Comparison of ENCODE assay signal across 17 cellular contexts in the genomic region with DNA sequence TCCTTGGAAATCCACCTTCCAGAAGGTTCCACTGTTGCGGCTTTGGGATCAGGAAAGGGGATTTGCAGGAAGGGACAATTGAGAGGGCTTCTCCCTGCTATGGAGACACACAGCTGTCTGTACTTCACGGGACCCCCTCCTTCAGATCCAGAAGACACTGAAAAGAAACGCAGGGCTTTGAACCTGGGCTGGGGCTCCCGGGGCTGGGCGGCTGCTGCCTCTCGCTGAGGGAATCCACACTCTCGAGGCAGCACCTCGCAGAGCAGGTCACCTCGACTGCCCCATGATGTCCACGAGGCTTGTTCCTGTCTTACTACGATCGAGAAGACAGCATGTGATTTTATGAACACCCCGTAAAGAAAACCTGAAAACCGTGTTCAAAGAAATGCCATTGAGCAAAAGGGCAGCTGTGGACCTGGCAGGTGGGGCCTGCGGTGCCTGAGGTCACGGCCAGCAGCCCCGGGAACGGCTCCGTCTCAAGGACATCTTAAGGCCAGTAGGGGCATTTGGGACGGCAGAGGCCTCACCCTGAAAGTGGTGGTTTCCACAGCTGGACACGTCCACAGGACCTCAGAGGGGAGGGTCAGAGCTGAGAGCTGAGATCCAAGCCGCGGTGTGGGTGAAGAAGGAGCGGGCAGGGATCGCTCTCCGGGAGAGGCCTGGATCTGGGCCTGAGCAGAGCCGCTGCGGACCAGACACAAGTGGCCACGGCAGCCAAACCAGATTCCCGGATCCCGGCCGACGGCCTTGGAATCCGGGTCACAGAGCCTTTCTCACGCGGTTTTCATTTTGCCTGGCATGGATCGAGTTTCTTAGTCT.
"Had no signal": no experiment of that assay in that cellular context is flagged by ENCODE, and none has a peak within 500 bp of the region (broad histone marks: within the 10 kb centered on the region; RNA-seq: fewer than 3 reads in every experiment).

No MANE protein-coding gene starts in this region.

- H3K4me2 ChIP-seq: smooth muscle cell had no signal

- H3K36me3 Mint-ChIP-seq: activated naive CD8-positive, alpha-beta T cell treated with anti-CD3 and anti-CD28 coated beads for 36 hours; immature natural killer cell had no signal

- H3K9ac ChIP-seq: parathyroid adenoma had no signal

- H2AFZ ChIP-seq: parathyroid adenoma had no signal

- H3K4me3 ChIP-seq: breast epithelium, esophagus squamous epithelium, left ventricle myocardium inferior, right atrium auricular region, smooth muscle cell, tibial nerve had no signal

- H3K27me3 ChIP-seq: right atrium auricular region had no signal

- H3K36me3 ChIP-seq: breast epithelium, esophagus squamous epithelium, left ventricle myocardium inferior, right atrium auricular region, tibial nerve, WERI-Rb-1 had no signal

- H3K4me3 Mint-ChIP-seq: activated CD4-positive, alpha-beta T cell treated with anti-CD3 and anti-CD28 coated beads for 36 hours; activated CD8-positive, alpha-beta T cell treated with anti-CD3 and anti-CD28 coated beads for 36 hours; activated naive CD8-positive, alpha-beta T cell treated with anti-CD3 and anti-CD28 coated beads for 36 hours; activated T-helper 17 cell treated with anti-CD3 and anti-CD28 coated beads, Interleukin-2, amount 50 U/mL, for 72 hours; immature natural killer cell; nephron progenitor cell; stimulated activated effector memory CD8-positive, alpha-beta T cell treated with anti-CD3 and anti-CD28 coated beads, Interleukin-12 subunit alpha, Interleukin-12 subunit beta, amount 100 ng/mL, for 72 hours had no signal

- H3K4me1 ChIP-seq: breast epithelium, esophagus squamous epithelium, foreskin keratinocyte, left ventricle myocardium inferior, parathyroid adenoma, right atrium auricular region had no signal

- H3K27me3 Mint-ChIP-seq: activated CD8-positive, alpha-beta T cell treated with anti-CD3 and anti-CD28 coated beads for 36 hours had no signal

- ATAC-seq: activated CD4-positive, alpha-beta T cell treated with anti-CD3 and anti-CD28 coated beads for 36 hours; activated CD8-positive, alpha-beta T cell treated with anti-CD3 and anti-CD28 coated beads for 36 hours; activated T-helper 17 cell treated with anti-CD3 and anti-CD28 coated beads, Interleukin-2, amount 50 U/mL, for 72 hours; foreskin keratinocyte; stimulated activated effector memory CD8-positive, alpha-beta T cell treated with anti-CD3 and anti-CD28 coated beads, Interleukin-12 subunit alpha, Interleukin-12 subunit beta, amount 100 ng/mL, for 72 hours had no signal

- H3K27ac Mint-ChIP-seq: activated CD4-positive, alpha-beta T cell treated with anti-CD3 and anti-CD28 coated beads for 36 hours; activated CD8-positive, alpha-beta T cell treated with anti-CD3 and anti-CD28 coated beads for 36 hours; activated naive CD8-positive, alpha-beta T cell treated with anti-CD3 and anti-CD28 coated beads for 36 hours; activated T-helper 17 cell treated with anti-CD3 and anti-CD28 coated beads, Interleukin-2, amount 50 U/mL, for 72 hours; immature natural killer cell; nephron progenitor cell; stimulated activated effector memory CD8-positive, alpha-beta T cell treated with anti-CD3 and anti-CD28 coated beads, Interleukin-12 subunit alpha, Interleukin-12 subunit beta, amount 100 ng/mL, for 72 hours had no signal

- DNase-seq: activated CD4-positive, alpha-beta T cell treated with anti-CD3 and anti-CD28 coated beads for 36 hours; activated CD8-positive, alpha-beta T cell treated with anti-CD3 and anti-CD28 coated beads for 36 hours; activated naive CD8-positive, alpha-beta T cell treated with anti-CD3 and anti-CD28 coated beads for 36 hours; esophagus squamous epithelium; foreskin keratinocyte; immature natural killer cell; left ventricle myocardium inferior; mesenchymal stem cell; nephron progenitor cell; WERI-Rb-1 had no signal

- H3K9me3 Mint-ChIP-seq: activated CD8-positive, alpha-beta T cell treated with anti-CD3 and anti-CD28 coated beads for 36 hours; activated naive CD8-positive, alpha-beta T cell treated with anti-CD3 and anti-CD28 coated beads for 36 hours; activated T-helper 17 cell treated with anti-CD3 and anti-CD28 coated beads, Interleukin-2, amount 50 U/mL, for 72 hours; nephron progenitor cell; stimulated activated effector memory CD8-positive, alpha-beta T cell treated with anti-CD3 and anti-CD28 coated beads, Interleukin-12 subunit alpha, Interleukin-12 subunit beta, amount 100 ng/mL, for 72 hours had no signal

- H3K9me3 ChIP-seq: breast epithelium, esophagus squamous epithelium, left ventricle myocardium inferior, right atrium auricular region, tibial nerve had no signal

- H3K27ac ChIP-seq: breast epithelium, esophagus squamous epithelium, foreskin keratinocyte, left ventricle myocardium inferior, parathyroid adenoma, right atrium auricular region, tibial nerve, WERI-Rb-1 had no signal
